ENCODE assay signal across 30 cellular contexts in the genomic region with DNA sequence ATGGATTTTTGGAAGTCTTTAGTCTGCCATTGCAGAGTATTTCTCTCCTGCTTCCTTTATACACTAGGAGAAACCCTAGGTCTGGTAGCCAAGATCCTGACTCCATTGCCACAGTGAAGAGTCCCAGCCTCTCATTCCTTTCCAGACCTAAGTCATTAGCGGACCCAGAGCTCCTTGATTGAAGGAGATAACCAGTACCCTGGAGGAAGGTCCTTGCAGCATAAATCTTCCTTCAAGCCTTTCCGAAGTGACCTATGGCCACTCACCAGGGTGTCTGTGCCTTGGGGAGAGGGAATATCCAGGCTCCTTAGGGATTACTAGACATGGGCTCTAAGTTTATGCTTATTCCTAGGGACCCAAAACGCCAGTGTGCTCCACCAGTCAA.
"Had no signal": no experiment of that assay in that cellular context is flagged by ENCODE, and none has a peak within 500 bp of the region (broad histone marks: within the 10 kb centered on the region; RNA-seq: fewer than 3 reads in every experiment).

No MANE protein-coding gene starts in this region.

- H3K4me3 ChIP-seq: ascending aorta, breast epithelium, cardiac muscle cell, colonic mucosa, dorsolateral prefrontal cortex had no signal

- DNase-seq: activated CD4-positive, alpha-beta memory T cell treated with anti-CD3 and anti-CD28 coated beads, Interleukin-2, amount 10 ng/mL, durations not matched to agents 7 days and 5 days; activated CD4-positive, alpha-beta T cell treated with anti-CD3 and anti-CD28 coated beads for 1 hour; activated CD4-positive, alpha-beta T cell treated with anti-CD3 and anti-CD28 coated beads for 4 hours; activated CD4-positive, alpha-beta T cell treated with anti-CD3 and anti-CD28 coated beads, Interleukin-2, amount 10 ng/mL, durations not matched to agents 7 days and 5 days; activated CD4-positive, alpha-beta T cell treated with anti-CD3 and anti-CD28 coated beads, Interleukin-2, amount 50 U/mL, for 4 hours; activated CD8-positive, alpha-beta memory T cell treated with anti-CD3 and anti-CD28 coated beads, Interleukin-2, amount 50 U/mL, for 48 hours; activated gamma-delta T cell; activated naive CD4-positive, alpha-beta T cell; activated naive CD4-positive, alpha-beta T cell treated with anti-CD3 and anti-CD28 coated beads, Interleukin-2, amount 10 ng/mL, durations not matched to agents 7 days and 5 days; activated naive CD8-positive, alpha-beta T cell treated with anti-CD3 and anti-CD28 coated beads, Interleukin-2, amount 10 ng/mL, durations not matched to agents 7 days and 5 days; activated T-cell treated with anti-CD3 and anti-CD28 coated beads for 4 hours; activated T-cell treated with anti-CD3 and anti-CD28 coated beads, Interleukin-2, amount 50 U/mL, for 24 hours; activated T-cell treated with anti-CD3 and anti-CD28 coated beads, Interleukin-2, amount 50 U/mL, for 72 hours; central memory CD4-positive, alpha-beta T cell; cerebellar nuclear complex; colonic mucosa; dorsolateral prefrontal cortex; effector memory CD4-positive, alpha-beta T cell; endodermal cell; foreskin fibroblast; head of caudate nucleus; T-helper 1 cell; T-helper 17 cell; T1000 had no signal

- H3K27me3 ChIP-seq: ascending aorta, breast epithelium, cardiac muscle cell, colonic mucosa, dorsolateral prefrontal cortex had no signal

- H3K27ac ChIP-seq: ascending aorta, breast epithelium, cardiac muscle cell, colonic mucosa, dorsolateral prefrontal cortex had no signal

- ATAC-seq: activated naive CD4-positive, alpha-beta T cell treated with anti-CD3 and anti-CD28 coated beads, Interleukin-2, amount 50 U/mL, for 72 hours; activated T-cell treated with anti-CD3 and anti-CD28 coated beads, Interleukin-2, amount 50 U/mL, for 72 hours; esophagus mucosa; T-helper 17 cell; WTC11 had no signal

- H3K9me3 ChIP-seq: ascending aorta, breast epithelium, colonic mucosa had no signal

- H3K36me3 ChIP-seq: ascending aorta, breast epithelium, cardiac muscle cell, colonic mucosa had no signal

- H3K4me1 ChIP-seq: breast epithelium, colonic mucosa had no signal
